In the genomic region with DNA sequence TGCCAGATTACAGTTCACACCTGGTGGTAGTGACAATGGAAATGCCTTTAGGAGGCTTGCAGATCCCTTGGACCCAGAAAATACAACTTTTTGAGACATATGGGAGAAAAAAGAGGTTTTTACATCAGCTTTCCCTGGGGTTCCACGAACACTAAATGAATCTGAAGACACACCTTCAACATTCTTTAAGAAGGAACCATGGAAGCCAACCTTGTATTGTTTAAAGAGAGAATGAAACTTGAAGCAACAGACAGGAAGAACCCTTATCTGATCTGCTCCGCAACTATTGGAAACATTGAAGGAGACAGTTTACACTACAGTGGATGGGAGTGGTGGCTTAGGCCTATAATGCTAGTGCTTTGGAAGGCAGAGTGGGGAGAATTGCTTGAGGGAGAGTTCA, we compare ENCODE assay signal across 21 cellular contexts.
"Had no signal": no experiment of that assay in that cellular context is flagged by ENCODE, and none has a peak within 500 bp of the region (broad histone marks: within the 10 kb centered on the region; RNA-seq: fewer than 3 reads in every experiment).

No MANE protein-coding gene starts in this region.

- H3K36me3 Mint-ChIP-seq: natural killer cell; stimulated activated naive B cell treated with anti-CD40 and anti-IgM and Interleukin-4, amounts not matched to agents 10 μg/mL and 1 μg/mL and 100 μg/mL, for 72 hours; type B pancreatic cell had no signal

- H3K27me3 Mint-ChIP-seq: progenitor cell of endocrine pancreas; stimulated activated naive B cell treated with anti-CD40 and anti-IgM and Interleukin-4, amounts not matched to agents 10 μg/mL and 1 μg/mL and 100 μg/mL, for 72 hours; stimulated activated naive CD8-positive, alpha-beta T cell treated with anti-CD3 and anti-CD28 coated beads, Interleukin-15, Interleukin-2, amounts not matched to agents 100 ng/mL and 50 ng/mL, for 24 hours; type B pancreatic cell had no signal

- H3K36me3 ChIP-seq: esophagus muscularis mucosa, lower lobe of right lung, pancreas, right lobe of liver, suprapubic skin, thyroid gland had no signal

- H3K4me1 Mint-ChIP-seq: natural killer cell; stimulated activated naive B cell treated with anti-CD40 and anti-IgM and Interleukin-4, amounts not matched to agents 10 μg/mL and 1 μg/mL and 100 μg/mL, for 72 hours had no signal

- H3K4me1 ChIP-seq: esophagus muscularis mucosa, foreskin keratinocyte, lower lobe of right lung, pancreas, right lobe of liver, thyroid gland had no signal

- DNase-seq: caudate nucleus; cerebellar nuclear complex; dorsolateral prefrontal cortex; effector CD4-positive, alpha-beta T cell; foreskin keratinocyte; kidney glomerular epithelial cell; left ventricle myocardium superior; lower lobe of right lung; natural killer cell; pancreas; right lobe of liver; small intestine; stimulated activated CD4-positive, alpha-beta T cell treated with anti-CD3 and anti-CD28 coated beads, Interleukin-15, amount 100 ng/mL, for 24 hours; stimulated activated CD4-positive, alpha-beta T cell treated with anti-CD3 and anti-CD28 coated beads, Interleukin-2, amount 100 ng/mL, for 48 hours; stimulated activated naive B cell treated with anti-CD40 and anti-IgM and Interleukin-4, amounts not matched to agents 10 μg/mL and 1 μg/mL and 100 μg/mL, for 72 hours; thyroid gland had no signal

- H3K4me3 ChIP-seq: dorsolateral prefrontal cortex, esophagus muscularis mucosa, lower lobe of right lung, pancreas, right lobe of liver, suprapubic skin, thyroid gland had no signal

- H3K4me3 Mint-ChIP-seq: natural killer cell; stimulated activated naive B cell treated with anti-CD40 and anti-IgM and Interleukin-4, amounts not matched to agents 10 μg/mL and 1 μg/mL and 100 μg/mL, for 72 hours; stimulated activated naive CD8-positive, alpha-beta T cell treated with anti-CD3 and anti-CD28 coated beads, Interleukin-15, Interleukin-2, amounts not matched to agents 100 ng/mL and 50 ng/mL, for 24 hours; type B pancreatic cell had no signal

- H3K27me3 ChIP-seq: dorsolateral prefrontal cortex, esophagus muscularis mucosa, foreskin keratinocyte, pancreas, right lobe of liver, suprapubic skin, thyroid gland had no signal

- H3K27ac ChIP-seq: dorsolateral prefrontal cortex, esophagus muscularis mucosa, foreskin keratinocyte, pancreas, right lobe of liver, suprapubic skin, thyroid gland had no signal

- ATAC-seq: foreskin keratinocyte; left ventricle myocardium superior; lower lobe of right lung; natural killer cell; pancreas; right lobe of liver; stimulated activated naive B cell treated with anti-CD40 and anti-IgM and Interleukin-4, amounts not matched to agents 10 μg/mL and 1 μg/mL and 100 μg/mL, for 72 hours had no signal

- H3K27ac Mint-ChIP-seq: natural killer cell; progenitor cell of endocrine pancreas; stimulated activated naive B cell treated with anti-CD40 and anti-IgM and Interleukin-4, amounts not matched to agents 10 μg/mL and 1 μg/mL and 100 μg/mL, for 72 hours; stimulated activated naive CD8-positive, alpha-beta T cell treated with anti-CD3 and anti-CD28 coated beads, Interleukin-15, Interleukin-2, amounts not matched to agents 100 ng/mL and 50 ng/mL, for 24 hours; type B pancreatic cell had no signal

- H3K9me3 ChIP-seq: esophagus muscularis mucosa, lower lobe of right lung, pancreas, right lobe of liver, suprapubic skin, thyroid gland had no signal
